Comparison of ENCODE assay signal across 11 cellular contexts in the genomic region with DNA sequence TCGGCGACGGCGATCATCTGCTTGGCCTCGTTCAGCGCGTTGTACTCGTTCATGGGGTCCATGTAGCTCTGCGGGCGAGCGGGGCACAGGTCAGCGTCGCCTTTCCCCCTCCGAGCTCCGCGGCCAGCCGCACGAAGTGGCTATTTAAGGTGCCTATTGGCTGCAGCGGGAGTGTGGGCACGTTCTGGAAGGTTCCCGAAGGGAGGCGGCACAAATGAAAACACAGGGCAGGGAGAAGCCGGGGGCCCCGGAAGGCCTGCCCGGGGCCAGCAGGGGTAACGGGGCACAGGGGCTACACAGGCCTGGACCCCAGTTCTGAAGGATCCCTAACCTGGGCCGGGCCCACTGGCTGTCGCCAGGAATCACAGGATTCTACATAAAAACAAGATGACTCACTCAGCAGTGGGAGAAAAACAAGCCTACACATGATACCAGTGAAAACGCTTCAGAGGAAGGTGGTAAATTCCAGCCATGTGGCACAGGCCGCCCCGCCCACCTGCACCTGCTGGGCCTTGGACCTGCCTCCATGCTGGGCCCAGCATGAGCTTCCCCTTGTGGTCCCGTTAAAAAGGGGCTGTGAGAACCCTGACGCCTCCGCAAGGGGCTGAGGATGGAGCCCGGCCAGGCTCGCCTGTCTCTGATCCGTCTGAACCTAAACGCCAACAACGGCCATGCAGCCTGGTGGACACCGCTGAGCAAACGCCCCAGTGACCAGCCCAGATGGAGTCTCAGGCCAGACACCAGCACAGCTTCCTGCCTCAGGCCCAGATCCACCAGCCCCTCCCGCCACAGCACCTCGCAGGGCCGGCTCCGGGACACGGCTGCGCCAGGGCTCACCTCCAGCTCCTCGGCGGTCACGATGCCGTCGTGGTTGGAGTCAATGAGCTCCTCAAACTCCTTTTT. TPM values are rescaled to one million over a fixed set of nuclear protein-coding genes. Genes with fewer than 3 reads are reported as not detected.
DNase-seq lines count a peak whose midpoint lies in the region; ATAC-seq, FAIRE-seq and TF ChIP-seq lines count a peak whose summit lies in the region.
"Had no signal": no experiment of that assay in that cellular context is flagged by ENCODE, and none has a peak within 500 bp of the region (broad histone marks: within the 10 kb centered on the region; RNA-seq: fewer than 3 reads in every experiment).

No MANE protein-coding gene starts in this region.

- H3K4me3 ChIP-seq in choroid plexus epithelial cell (ENCODE audit: low read depth, low read length), result no peak overlapping the region
- H3K4me3 ChIP-seq: esophagus squamous epithelium had no signal

- TF ChIP-seq CTCF in RWPE1 (conservative IDR thresholded peaks at IDR 0.05; ENCODE audit: low read depth), result no peak
- no peak for TF ChIP-seq CTCF in choroid plexus epithelial cell (conservative IDR thresholded peaks at IDR 0.05; ENCODE audit: low read depth, low read length)

- POLR2A ChIA-PET in RWPE1 (lab: Yijun Ruan, JAX; ENCODE audit: low non-redundant PET), result no interaction called here

- FAIRE-seq in GM12892 (lab: Jason Lieb, UNC), result no peak

- ATAC-seq in HG03280 (IDR thresholded peaks at IDR 0.05; ENCODE audit: unreplicated experiment), result no peak

- H3K27ac ChIP-seq in RWPE1, result peak overlapping the region; percentile 75

- peak; percentile 88 for DNase-seq in activated effector memory CD4-positive, alpha-beta T cell treated with anti-CD3 and anti-CD28 coated beads, Interleukin-2, amount 50 U/mL, for 16 hours
- no peak for DNase-seq in activated effector memory CD4-positive, alpha-beta T cell treated with Interleukin-2 at 50 U/mL for 16 hours
- DNase-seq in RWPE1 (ENCODE audit: low spot score) (peak; percentile 91), choroid plexus epithelial cell (ENCODE audit: low read depth) (peak; percentile 75), renal cortical epithelial cell (ENCODE audit: low read depth) (peak; percentile 61), GM12892 (ENCODE audit: insufficient read length) (no peak), retina (no peak)
- DNase-seq: esophagus squamous epithelium, NCI-H1417 had no signal

- CTCF ChIA-PET in RWPE1 (lab: Yijun Ruan, JAX), result interaction anchor here (0.6 kb wide), 1 partner anchor 58 kb away, joined by 3 read pairs; no protein-coding TSS in a partner anchor

- TF ChIP-seq POLR2A in GM12892 (IDR thresholded peaks at IDR 0.05; ENCODE audit: low read depth, low read length), result no peak

RNA-seq across cellular contexts. Expression of a gene that starts 3.9 kb away (rescaled TPM):
- total RNA-seq in renal cortical epithelial cell, result not detected in 2 replicates
- polyA plus RNA-seq in GM12892 (2012; ENCODE audit: missing spikeins), result 2.9 TPM

RNA-seq across cellular contexts. Expression of a gene that starts 11.5 kb away (rescaled TPM):
- total RNA-seq in renal cortical epithelial cell, result 0.50 TPM in 1 of 2 replicates, not detected in the other
- 3.6 TPM for polyA plus RNA-seq in GM12892 (2012; ENCODE audit: missing spikeins)

RNA-seq across cellular contexts. Expression of a gene that starts 13.9 kb away (rescaled TPM):
- 76.6 and 207 TPM in 2 replicates for total RNA-seq in renal cortical epithelial cell
- 32.3 TPM for polyA plus RNA-seq in GM12892 (2012; ENCODE audit: missing spikeins)

RNA-seq across cellular contexts. Expression of a gene that starts 14.2 kb away (rescaled TPM):
- total RNA-seq in renal cortical epithelial cell, result 33.9 and 48.8 TPM in 2 replicates
- 3.6 TPM for polyA plus RNA-seq in GM12892 (2012; ENCODE audit: missing spikeins)

RNA-seq across cellular contexts. Expression of a gene that starts 28.6 kb away (rescaled TPM):
- total RNA-seq in renal cortical epithelial cell, result 0.40 TPM in 1 of 2 replicates, not detected in the other
- not detected for polyA plus RNA-seq in GM12892 (2012; ENCODE audit: missing spikeins)
- total RNA-seq: liver had no signal

Comparison
In these comparisons a context has a peak if more than half of its experiments do, and no peak if none do; other contexts are left out.
1. DNase-seq: peak in activated effector memory CD4-positive, alpha-beta T cell treated with anti-CD3 and anti-CD28 coated beads, Interleukin-2, amount 50 U/mL, for 16 hours (single experiment), RWPE1 (single experiment), choroid plexus epithelial cell (single experiment) and renal cortical epithelial cell (single experiment); none in activated effector memory CD4-positive, alpha-beta T cell treated with Interleukin-2 at 50 U/mL for 16 hours (single experiment), GM12892 (single experiment) and retina (single experiment).